In genomic region chr11:96012086-96012824, GRCh38 we compare ENCODE assay signal across 1 cellular context.
TF ChIP-seq lines count a peak whose summit lies in the region.

No MANE protein-coding gene starts in this region.

TF ChIP-seq in K562, 482 proteins besides CTCF, POLR2A, EP300 and RAD21 (continued from another document):
- TF ChIP-seq ZMIZ1 (IDR thresholded peaks at IDR 0.05; ENCODE audit: low read depth in 2 of 2, low read length in 2 of 2) (no peak), FOXA1 (IDR thresholded peaks at IDR 0.05; ENCODE audit: borderline replicate concordance) (no peak), ZNF764 (CRISPR knock-in tag; IDR thresholded peaks at IDR 0.05; ENCODE audit: low read depth) (no peak), ETV5 (CRISPR knock-in tag; IDR thresholded peaks at IDR 0.05; ENCODE audit: low read depth) (no peak), MCM5 (IDR thresholded peaks at IDR 0.05; ENCODE audit: low read depth) (no peak), TEAD2 (tag; IDR thresholded peaks at IDR 0.05) (no peak), HDAC2 (IDR thresholded peaks at IDR 0.05) (no peak), MEF2A (IDR thresholded peaks at IDR 0.05; ENCODE audit: control insufficient read depth, low read depth, low read length) (no peak), NFATC3 (IDR thresholded peaks at IDR 0.05) (no peak), CXXC5 (CRISPR knock-in tag; IDR thresholded peaks at IDR 0.05) (no peak), NR2C1 (IDR thresholded peaks at IDR 0.05) (no peak), NR2C1 (tag; IDR thresholded peaks at IDR 0.05) (no peak), VEZF1 (CRISPR knock-in tag; IDR thresholded peaks at IDR 0.05) (peak; percentile 29; the same call in 1 of the 2 replicates), NFRKB (IDR thresholded peaks at IDR 0.05; ENCODE audit: low read depth) (no peak), CBFA2T2 (conservative IDR thresholded peaks at IDR 0.05) (0 out of 2 replicates have a peak, but pooled peaks have one; percentile 5), HES1 (IDR thresholded peaks at IDR 0.05; ENCODE audit: low read depth) (no peak), SOX6 (IDR thresholded peaks at IDR 0.05) (peak; percentile 70; the same call in 1 of the 2 replicates), GATAD2B (IDR thresholded peaks at IDR 0.05; ENCODE audit: borderline replicate concordance) (no peak), ATF1 (CRISPR knock-in tag; IDR thresholded peaks at IDR 0.05) (no peak), ATF1 (tag; IDR thresholded peaks at IDR 0.05) (no peak), NKRF (IDR thresholded peaks at IDR 0.05; ENCODE audit: borderline replicate concordance) (no peak), ZNF318 (IDR thresholded peaks at IDR 0.05; ENCODE audit: borderline replicate concordance in 1 of 2, low read depth in 1 of 2) (no peak), FIP1L1 (IDR thresholded peaks at IDR 0.05; ENCODE audit: low read depth, low read length, poor library complexity, severe bottlenecking) (no peak), HNRNPH1 (optimal IDR thresholded peaks at IDR 0.05; ENCODE audit: low read depth, low read length) (no peak)
